Comparison of ENCODE assay signal across 21 cellular contexts in the genomic region with DNA sequence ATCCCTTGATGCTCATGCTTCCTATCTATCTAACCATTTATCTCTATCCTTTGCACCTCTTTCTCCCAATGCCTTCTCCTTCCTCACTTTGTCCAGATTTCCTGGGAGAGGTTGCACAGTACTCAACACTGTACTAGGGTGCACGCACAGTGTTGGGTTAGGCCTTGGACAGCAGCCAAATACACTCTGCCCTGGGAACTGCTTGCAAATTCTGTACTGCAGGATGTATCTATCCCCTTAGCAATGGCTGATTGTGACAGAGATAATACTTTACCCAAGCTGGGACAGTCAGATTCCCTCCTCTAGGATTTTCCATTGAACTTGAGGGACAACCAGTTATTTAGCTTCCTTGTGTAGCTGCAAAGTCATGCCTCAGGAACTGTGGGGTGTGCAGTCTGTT.
"Had no signal": no experiment of that assay in that cellular context is flagged by ENCODE, and none has a peak within 500 bp of the region (broad histone marks: within the 10 kb centered on the region; RNA-seq: fewer than 3 reads in every experiment).

No MANE protein-coding gene starts in this region.

- ATAC-seq: activated CD4-positive, alpha-beta T cell treated with anti-CD3 and anti-CD28 coated beads for 36 hours; body of pancreas; naive thymus-derived CD8-positive, alpha-beta T cell; WTC11 had no signal

- H3K36me3 ChIP-seq: colonic mucosa, left ventricle myocardium inferior, prostate gland, right atrium auricular region, thyroid gland had no signal

- H3K4me1 ChIP-seq: body of pancreas, colonic mucosa, left ventricle myocardium inferior, prostate gland, right atrium auricular region, thyroid gland had no signal

- H3K9me3 ChIP-seq: body of pancreas, colonic mucosa, left ventricle myocardium inferior, prostate gland, right atrium auricular region, thyroid gland had no signal

- DNase-seq: activated CD4-positive, alpha-beta memory T cell treated with anti-CD3 and anti-CD28 coated beads for 36 hours; activated CD4-positive, alpha-beta T cell treated with anti-CD3 and anti-CD28 coated beads for 36 hours; activated naive CD4-positive, alpha-beta T cell; activated naive CD8-positive, alpha-beta T cell treated with anti-CD3 and anti-CD28 coated beads for 36 hours; activated T-cell treated with anti-CD3 and anti-CD28 coated beads for 4 hours; amygdala; body of pancreas; caudate nucleus; colonic mucosa; endodermal cell; hypothalamus; islet precursor cell; left ventricle myocardium inferior; naive thymus-derived CD8-positive, alpha-beta T cell; stimulated activated CD4-positive, alpha-beta T cell treated with anti-CD3 and anti-CD28 coated beads, Interleukin-2, amount 100 ng/mL, for 24 hours; stimulated activated naive CD4-positive, alpha-beta T cell treated with Interleukin-2 at 50 U/mL for 16 hours; thyroid gland had no signal

- H3K4me3 ChIP-seq: body of pancreas, colonic mucosa, left ventricle myocardium inferior, prostate gland, right atrium auricular region, thyroid gland had no signal

- H3K27me3 ChIP-seq: body of pancreas, colonic mucosa, right atrium auricular region, thyroid gland had no signal

- H3K27ac ChIP-seq: body of pancreas, colonic mucosa, epithelial cell of prostate, left ventricle myocardium inferior, prostate gland, right atrium auricular region, thyroid gland had no signal
